In genomic region chr14:68820999-68821683, GRCh38 we compare ENCODE assay signal across 1 cellular context.
TF ChIP-seq lines count a peak whose summit lies in the region.

No MANE protein-coding gene starts in this region.

TF ChIP-seq in GM12878, 131 proteins besides CTCF, POLR2A, EP300 and RAD21 (continues in another document):
- TF ChIP-seq CEBPZ (IDR thresholded peaks at IDR 0.05; ENCODE audit: low read depth, low read length) = no peak
- peak; percentile 83; the same call in 1 of the 2 replicates for TF ChIP-seq RB1 (IDR thresholded peaks at IDR 0.05; ENCODE audit: borderline replicate concordance)
- no peak for TF ChIP-seq ELK1 (IDR thresholded peaks at IDR 0.05; ENCODE audit: low read depth, low read length)
- peak; percentile 63 for TF ChIP-seq NR2C1 (IDR thresholded peaks at IDR 0.05)
- peak; percentile 91 for TF ChIP-seq TCF3 (IDR thresholded peaks at IDR 0.05; ENCODE audit: borderline replicate concordance, insufficient read depth, low read depth, low read length)
- peak; percentile 58 for TF ChIP-seq ZBED1 (IDR thresholded peaks at IDR 0.05; ENCODE audit: borderline replicate concordance)
- TF ChIP-seq RELA (IDR thresholded peaks at IDR 0.05; ENCODE audit: borderline replicate concordance, partially characterized antibody) = peak; percentile 97
- no peak for TF ChIP-seq NFYA (IDR thresholded peaks at IDR 0.05; ENCODE audit: borderline replicate concordance, low read depth, low read length)
- TF ChIP-seq, protein P1, sequence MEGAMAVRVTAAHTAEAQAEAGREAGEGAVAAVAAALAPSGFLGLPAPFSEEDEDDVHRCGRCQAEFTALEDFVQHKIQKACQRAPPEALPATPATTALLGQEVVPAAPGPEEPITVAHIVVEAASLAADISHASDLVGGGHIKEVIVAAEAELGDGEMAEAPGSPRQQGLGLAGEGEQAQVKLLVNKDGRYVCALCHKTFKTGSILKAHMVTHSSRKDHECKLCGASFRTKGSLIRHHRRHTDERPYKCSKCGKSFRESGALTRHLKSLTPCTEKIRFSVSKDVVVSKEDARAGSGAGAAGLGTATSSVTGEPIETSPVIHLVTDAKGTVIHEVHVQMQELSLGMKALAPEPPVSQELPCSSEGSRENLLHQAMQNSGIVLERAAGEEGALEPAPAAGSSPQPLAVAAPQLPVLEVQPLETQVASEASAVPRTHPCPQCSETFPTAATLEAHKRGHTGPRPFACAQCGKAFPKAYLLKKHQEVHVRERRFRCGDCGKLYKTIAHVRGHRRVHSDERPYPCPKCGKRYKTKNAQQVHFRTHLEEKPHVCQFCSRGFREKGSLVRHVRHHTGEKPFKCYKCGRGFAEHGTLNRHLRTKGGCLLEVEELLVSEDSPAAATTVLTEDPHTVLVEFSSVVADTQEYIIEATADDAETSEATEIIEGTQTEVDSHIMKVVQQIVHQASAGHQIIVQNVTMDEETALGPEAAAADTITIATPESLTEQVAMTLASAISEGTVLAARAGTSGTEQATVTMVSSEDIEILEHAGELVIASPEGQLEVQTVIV (IDR thresholded peaks at IDR 0.05; ENCODE audit: borderline replicate concordance, partially characterized antibody) = no peak
- no peak for TF ChIP-seq HSF1 (IDR thresholded peaks at IDR 0.05; ENCODE audit: low read depth, low read length)
- no peak for TF ChIP-seq RUNX3 (IDR thresholded peaks at IDR 0.05; ENCODE audit: low read length)
- peak; percentile 51; the same call in 1 of the 2 replicates for TF ChIP-seq CREM (IDR thresholded peaks at IDR 0.05; ENCODE audit: low read depth)
- no peak for TF ChIP-seq HDAC2 (IDR thresholded peaks at IDR 0.05)
- TF ChIP-seq TCF7 (IDR thresholded peaks at IDR 0.05; ENCODE audit: borderline replicate concordance) = no peak
- TF ChIP-seq EGR1 (IDR thresholded peaks at IDR 0.05; ENCODE audit: borderline replicate concordance in 1 of 2, low read depth in 2 of 2, low read length in 2 of 2) = peak in 1 of 2 experiments; percentile 21; a peak in 1 of 3 replicates
- TF ChIP-seq MAX (IDR thresholded peaks at IDR 0.05; ENCODE audit: low read depth, low read length) = no peak
- peak; percentile 26; the same call in 1 of the 2 replicates for TF ChIP-seq LARP7 (IDR thresholded peaks at IDR 0.05)
- peak; percentile 67; the same call in 1 of the 2 replicates for TF ChIP-seq MYB (IDR thresholded peaks at IDR 0.05; ENCODE audit: borderline replicate concordance, low read depth, low read length)
- no peak for TF ChIP-seq RBBP5 (conservative IDR thresholded peaks at IDR 0.05)
- no peak for TF ChIP-seq SREBF1 (IDR thresholded peaks at IDR 0.05; ENCODE audit: low read length)
- peak; percentile 55; the same call in 1 of the 2 replicates for TF ChIP-seq TBL1XR1 (IDR thresholded peaks at IDR 0.05; ENCODE audit: low read depth, low read length)
- no peak for TF ChIP-seq ATF3 (IDR thresholded peaks at IDR 0.05; ENCODE audit: borderline replicate concordance, extremely low read depth, low read depth, low read length)
- TF ChIP-seq ZZZ3 (IDR thresholded peaks at IDR 0.05; ENCODE audit: control insufficient read depth, insufficient read length, low read depth) = no peak
- peak; percentile 39; the same call in 1 of the 2 replicates for TF ChIP-seq POLR2AphosphoS2 (IDR thresholded peaks at IDR 0.05; ENCODE audit: low read depth, low read length)
- TF ChIP-seq, protein P2, sequence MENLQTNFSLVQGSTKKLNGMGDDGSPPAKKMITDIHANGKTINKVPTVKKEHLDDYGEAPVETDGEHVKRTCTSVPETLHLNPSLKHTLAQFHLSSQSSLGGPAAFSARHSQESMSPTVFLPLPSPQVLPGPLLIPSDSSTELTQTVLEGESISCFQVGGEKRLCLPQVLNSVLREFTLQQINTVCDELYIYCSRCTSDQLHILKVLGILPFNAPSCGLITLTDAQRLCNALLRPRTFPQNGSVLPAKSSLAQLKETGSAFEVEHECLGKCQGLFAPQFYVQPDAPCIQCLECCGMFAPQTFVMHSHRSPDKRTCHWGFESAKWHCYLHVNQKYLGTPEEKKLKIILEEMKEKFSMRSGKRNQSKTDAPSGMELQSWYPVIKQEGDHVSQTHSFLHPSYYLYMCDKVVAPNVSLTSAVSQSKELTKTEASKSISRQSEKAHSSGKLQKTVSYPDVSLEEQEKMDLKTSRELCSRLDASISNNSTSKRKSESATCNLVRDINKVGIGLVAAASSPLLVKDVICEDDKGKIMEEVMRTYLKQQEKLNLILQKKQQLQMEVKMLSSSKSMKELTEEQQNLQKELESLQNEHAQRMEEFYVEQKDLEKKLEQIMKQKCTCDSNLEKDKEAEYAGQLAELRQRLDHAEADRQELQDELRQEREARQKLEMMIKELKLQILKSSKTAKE (IDR thresholded peaks at IDR 0.05; ENCODE audit: low read depth, poor library complexity, severe bottlenecking) = peak; percentile 68
- no peak for TF ChIP-seq SUPT20H (IDR thresholded peaks at IDR 0.05; ENCODE audit: borderline replicate concordance, control insufficient read depth, low read depth, low read length)
- no peak for TF ChIP-seq ASH2L (IDR thresholded peaks at IDR 0.05; ENCODE audit: borderline replicate concordance, low read depth)
- TF ChIP-seq CHD1 (IDR thresholded peaks at IDR 0.05; ENCODE audit: low read depth, low read length) = no peak; the same call in 1 of the 2 replicates
- no peak for TF ChIP-seq PAX8 (IDR thresholded peaks at IDR 0.05)
- TF ChIP-seq PRDM15 (CRISPR knock-in tag; IDR thresholded peaks at IDR 0.05) = no peak
- no peak for TF ChIP-seq SIN3A (IDR thresholded peaks at IDR 0.05; ENCODE audit: low read depth, low read length)
- no peak for TF ChIP-seq HDAC6 (IDR thresholded peaks at IDR 0.05; ENCODE audit: unreplicated experiment)
- TF ChIP-seq CHD4 (IDR thresholded peaks at IDR 0.05) = no peak
- peak; percentile 49 for TF ChIP-seq SMAD1 (IDR thresholded peaks at IDR 0.05; ENCODE audit: low read depth, partially characterized antibody)
- TF ChIP-seq NBN (IDR thresholded peaks at IDR 0.05) = peak; percentile 89
- TF ChIP-seq SREBF2 (IDR thresholded peaks at IDR 0.05; ENCODE audit: low read length) = no peak
- peak; percentile 88 for TF ChIP-seq KLF5 (IDR thresholded peaks at IDR 0.05; ENCODE audit: partially characterized antibody)
- TF ChIP-seq GATAD2B (conservative IDR thresholded peaks at IDR 0.05; ENCODE audit: low read depth) = peak; percentile 99
- TF ChIP-seq STAT3 (IDR thresholded peaks at IDR 0.05; ENCODE audit: low read depth, low read length) = 0 out of 2 replicates have a peak, but pooled peaks have one; percentile 30
- peak; percentile 72 for TF ChIP-seq CHD2 (IDR thresholded peaks at IDR 0.05; ENCODE audit: borderline replicate concordance, low read depth, low read length)
- no peak for TF ChIP-seq ZBTB40 (IDR thresholded peaks at IDR 0.05; ENCODE audit: borderline replicate concordance)
